Comparison of ENCODE assay signal across 9 cellular contexts in the genomic region with DNA sequence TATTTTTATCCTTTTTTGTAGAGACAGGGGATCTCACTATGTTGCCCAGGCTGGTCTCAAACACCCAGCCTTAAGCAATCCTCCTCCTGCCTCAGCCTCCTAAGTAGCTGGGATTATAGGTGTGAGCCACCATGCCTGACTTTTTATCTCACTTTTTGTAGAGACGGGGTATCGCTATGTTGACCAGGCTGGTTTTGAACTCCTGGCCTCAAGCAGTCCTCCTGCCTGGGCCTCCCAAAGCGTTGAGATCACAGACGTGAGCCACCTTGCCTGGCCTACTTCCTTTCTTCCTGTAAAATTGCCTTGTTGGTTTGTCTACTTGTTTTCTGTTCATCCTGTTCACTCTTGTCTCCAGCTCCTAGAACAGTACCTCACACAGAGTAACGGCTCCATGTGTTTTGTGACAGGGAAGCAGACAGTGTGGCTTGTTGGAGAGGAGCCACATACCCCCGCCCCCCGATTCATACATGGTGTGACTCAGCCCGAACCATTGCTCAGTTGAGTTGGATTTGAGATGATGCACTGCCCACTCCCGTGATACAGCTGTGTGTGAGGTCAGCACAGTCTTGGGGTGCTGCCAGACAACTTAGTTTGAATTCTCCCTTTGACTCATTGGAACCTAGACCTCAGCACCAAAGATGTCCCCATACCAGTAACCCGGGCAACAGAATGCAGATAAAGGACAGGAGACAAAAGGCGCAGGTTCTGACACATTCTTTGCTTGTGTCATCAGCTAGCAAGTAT. TPM values are rescaled to one million over a fixed set of nuclear protein-coding genes. Genes with fewer than 3 reads are reported as not detected.
DNase-seq lines count a peak whose midpoint lies in the region; ATAC-seq, FAIRE-seq and TF ChIP-seq lines count a peak whose summit lies in the region.
"Had no signal": no experiment of that assay in that cellular context is flagged by ENCODE, and none has a peak within 500 bp of the region (broad histone marks: within the 10 kb centered on the region; RNA-seq: fewer than 3 reads in every experiment).

No MANE protein-coding gene starts in this region.

- H3K27me3 ChIP-seq in SJSA1 (replicated peaks): no peaks in the 10 kb centered on the region
- H3K27me3 ChIP-seq: dorsolateral prefrontal cortex had no signal

- peak overlapping the region; percentile 49 for H3K27ac ChIP-seq in SJSA1
- H3K27ac ChIP-seq: dorsolateral prefrontal cortex had no signal

- H3K4me1 ChIP-seq in SJSA1 (replicated peaks): peaks cover 9% of the 10 kb centered on the region; the same call in 1 of the 2 replicates

- TF ChIP-seq POLR2A in H54 (IDR thresholded peaks at IDR 0.05; ENCODE audit: low read depth, low read length): no peak

- ATAC-seq in HG03135 (IDR thresholded peaks at IDR 0.05; ENCODE audit: unreplicated experiment) (no peak), GM21423 (IDR thresholded peaks at IDR 0.05; ENCODE audit: unreplicated experiment) (no peak)

- DNase-seq in GM04504 (ENCODE audit: low read depth) (peak; percentile 90), H54 (ENCODE audit: insufficient read length, low spot score) (peak; percentile 86), SJSA1 (ENCODE audit: low read depth in 1 of 2, low spot score in 2 of 2) (peak; percentile 65 to 74), kidney tubule cell (ENCODE audit: low spot score) (peak; percentile 74), NCI-H524 (lab: John Stamatoyannopoulos, UW) (no peak), NCI-H69 (lab: John Stamatoyannopoulos, UW) (no peak)

- peak; percentile 85 for FAIRE-seq in H54 (lab: Jason Lieb, UNC)

- H3K36me3 ChIP-seq in SJSA1: no peaks in the 10 kb centered on the region

- no peak overlapping the region for H3K4me3 ChIP-seq in SJSA1
- H3K4me3 ChIP-seq: dorsolateral prefrontal cortex had no signal

- H3K9me3 ChIP-seq in SJSA1 (replicated peaks): no peaks in the 10 kb centered on the region

RNA-seq across cellular contexts. Expression of a gene that starts 34.2 kb away (rescaled TPM):
- total RNA-seq in SJSA1 (2014; rRNA removed; shearing (Covaris generic)): not detected in 2 replicates

RNA-seq across cellular contexts. Expression of a gene that starts 43.0 kb away (rescaled TPM):
- not detected in 2 replicates for total RNA-seq in SJSA1 (2014; rRNA removed; shearing (Covaris generic))

RNA-seq across cellular contexts. Expression of a gene that starts 46.8 kb away (rescaled TPM):
- total RNA-seq in SJSA1 (2014; rRNA removed; shearing (Covaris generic)): not detected in 2 replicates

RNA-seq across cellular contexts. Expression of a gene that starts 57.3 kb away (rescaled TPM):
- not detected in 2 replicates for total RNA-seq in SJSA1 (2014; rRNA removed; shearing (Covaris generic))

Comparison
In these comparisons a context has a peak if more than half of its experiments do, and no peak if none do; other contexts are left out.
1. DNase-seq: peak in GM04504 (single experiment), H54 (single experiment), SJSA1 (2 of 2) and kidney tubule cell (single experiment); none in NCI-H524 (0 of 2) and NCI-H69 (single experiment).